In genomic region chr20:5126512-5127203, GRCh38 we compare ENCODE assay signal across 8 cellular contexts. TPM values are rescaled to one million over a fixed set of nuclear protein-coding genes. Genes with fewer than 3 reads are reported as not detected.
A peak's percentile ranks its signal among the peaks of the same experiment; 100 is the strongest.
DNase-seq lines count a peak whose midpoint lies in the region; ATAC-seq and TF ChIP-seq lines count a peak whose summit lies in the region.

Gene CDS2 (plus strand): TSS chr20:5127008. CDS start chr20:5127093, 85 bp downstream.

- H2AFZ ChIP-seq in mammary epithelial cell (ENCODE audit: low read depth, low read length): peak within 1 kb of the TSS; percentile 95

- no peaks in the 10 kb centered on the region for H4K20me1 ChIP-seq in mammary epithelial cell (ENCODE audit: insufficient read depth, low read length)

- H3K27ac ChIP-seq in WERI-Rb-1 (peak within 1 kb of the TSS; percentile 86), mammary epithelial cell (ENCODE audit: insufficient read depth, low read depth, low read length) (peak within 1 kb of the TSS; percentile 77), iPS-20b (ENCODE audit: low read length) (peak within 1 kb of the TSS; percentile 40), skin epidermis (peak within 1 kb of the TSS; percentile 74 to 98 (median 93))

- intact Hi-C loops in mammary epithelial cell (cut with micrococcal nuclease): loop anchor here (1.0 to 5.0 kb wide), 4 partner anchors 66 to 322 kb away; no protein-coding TSS in a partner anchor

- no peaks in the 10 kb centered on the region for H3K27me3 ChIP-seq in WERI-Rb-1 (ENCODE audit: insufficient read depth, low read depth, severe bottlenecking)
- no peaks in the 10 kb centered on the region for H3K27me3 ChIP-seq in mammary epithelial cell (ENCODE audit: insufficient read depth, low read length)
- no peaks in the 10 kb centered on the region for H3K27me3 ChIP-seq in iPS-20b (ENCODE audit: insufficient read depth, low read length)

- no peaks in the 10 kb centered on the region for H3K9me3 ChIP-seq in WERI-Rb-1 (ENCODE audit: severe bottlenecking)
- H3K9me3 ChIP-seq in mammary epithelial cell (replicated peaks; ENCODE audit: insufficient read depth, low read length): no peaks in the 10 kb centered on the region
- H3K9me3 ChIP-seq in iPS-20b (ENCODE audit: insufficient read depth, low read depth, low read length): no peaks in the 10 kb centered on the region

- in situ Hi-C loops in mammary epithelial cell (cut with MboI; ENCODE audit: low sequenced_read_pairs in 2 of 2): loop anchor here in 1 of 2 donors (5.0 kb wide), 1 partner anchor 61 kb away; no protein-coding TSS in a partner anchor

- H3K4me3 ChIP-seq in WERI-Rb-1 (ENCODE audit: low read depth, low read length): peak within 1 kb of the TSS; percentile 92
- peak within 1 kb of the TSS; percentile 60 to 84 (median 83) for H3K4me3 ChIP-seq in mammary epithelial cell (replicated peaks in 1 of 3; ENCODE audit: insufficient read depth in 1 of 3, low read depth in 2 of 3, low read length in 3 of 3)
- H3K4me3 ChIP-seq in iPS-20b (ENCODE audit: low read length): peak within 1 kb of the TSS; percentile 97
- H3K4me3 ChIP-seq in skin epidermis: peak within 1 kb of the TSS; percentile 68 to 97 (median 96)

- dilution Hi-C loops in mammary epithelial cell (cut with HindIII; ENCODE audit: low sequenced_read_pairs): no loop called here

- TF ChIP-seq CTCF in WERI-Rb-1 (IDR thresholded peaks at IDR 0.05; ENCODE audit: low read depth, low read length): peak; percentile 56
- TF ChIP-seq CTCF in mammary epithelial cell (conservative IDR thresholded peaks at IDR 0.05 in 1 of 2, IDR thresholded peaks at IDR 0.05 in 1 of 2; ENCODE audit: extremely low read depth in 1 of 2, insufficient read depth in 1 of 2, low read depth in 1 of 2, low read length in 2 of 2): peak; percentile 3 to 64

- CTCF ChIA-PET in mammary epithelial cell (lab: Charles Lee; ENCODE audit: low non-redundant PET): interaction anchor here (0.6 to 1.6 kb wide), 13 partner anchors 27 to 431 kb away, joined by 3 to 101 read pairs (median 6); no protein-coding TSS in a partner anchor

- H3K4me2 ChIP-seq in mammary epithelial cell (ENCODE audit: insufficient read depth, low read depth, low read length): peak within 1 kb of the TSS; percentile 91

- H3K79me2 ChIP-seq in mammary epithelial cell (ENCODE audit: insufficient read depth, low read length): peaks cover 45% of the 10 kb centered on the region

- peak; percentile 99 for DNase-seq in AG08396 (ENCODE audit: low spot score)
- DNase-seq in NCI-H2227 (lab: John Stamatoyannopoulos, UW; ENCODE audit: unreplicated experiment): peak; percentile 99
- peak; percentile 99 for DNase-seq in WERI-Rb-1
- DNase-seq in mammary epithelial cell: peak; percentile 99

- ATAC-seq in GM18907 (IDR thresholded peaks at IDR 0.05; ENCODE audit: unreplicated experiment) (peak; percentile 91), HG03159 (IDR thresholded peaks at IDR 0.05; ENCODE audit: unreplicated experiment) (peak; percentile 92)

- H3K4me1 ChIP-seq in mammary epithelial cell (ENCODE audit: insufficient read depth, low read length): peaks cover 8% of the 10 kb centered on the region
- peaks cover 3% of the 10 kb centered on the region; the same call in 1 of the 2 replicates for H3K4me1 ChIP-seq in iPS-20b (ENCODE audit: insufficient read depth, low read length)

- H3K9ac ChIP-seq in mammary epithelial cell (ENCODE audit: insufficient read depth, low read length) (peak within 1 kb of the TSS; percentile 85), iPS-20b (ENCODE audit: low read depth, low read length) (peak within 1 kb of the TSS; percentile 90)

- H3K36me3 ChIP-seq in WERI-Rb-1: peaks cover 15% of the 10 kb centered on the region
- no peaks in the 10 kb centered on the region for H3K36me3 ChIP-seq in mammary epithelial cell (ENCODE audit: insufficient read depth, low read length)
- no peaks in the 10 kb centered on the region; the same call in 1 of the 2 replicates for H3K36me3 ChIP-seq in iPS-20b (ENCODE audit: insufficient read depth, low read depth, low read length)

- BruUV-seq in mammary epithelial cell (replicated peaks; lab: Mats Ljungman, UMichigan): no TSS peak

- 4% methylated on average over 9 of the region's 78 CpGs for WGBS in mammary epithelial cell (ENCODE audit: low coverage, missing lambda C conversion rate)

RNA-seq across cellular contexts. Expression of gene CDS2, which starts in this region (rescaled TPM):
- total RNA-seq in mammary epithelial cell: 10 to 100 TPM; 37.6 to 63.8 TPM
- 22.5 TPM for polyA plus RNA-seq in mammary epithelial cell
- 203 TPM for polyA minus RNA-seq in mammary epithelial cell

Comparison
In these comparisons a context has a peak if more than half of its experiments do, and no peak if none do; other contexts are left out.
1. Peak in every context shown above with its lines: DNase-seq, ATAC-seq, H3K4me3 ChIP-seq and H3K27ac ChIP-seq.
2. H3K27ac ChIP-seq: peak in every context shown above with its lines; median percentile 93 in skin epidermis; 86 in WERI-Rb-1; 77 in mammary epithelial cell; 40 in iPS-20b.